In genomic region chr3:142279965-142280590, GRCh38 we compare ENCODE assay signal across 1 cellular context.
TF ChIP-seq lines count a peak whose summit lies in the region.

No MANE protein-coding gene starts in this region.

TF ChIP-seq in HepG2, 621 proteins besides CTCF, POLR2A, EP300 and RAD21 (continued from another document):
- TF ChIP-seq, protein P1, sequence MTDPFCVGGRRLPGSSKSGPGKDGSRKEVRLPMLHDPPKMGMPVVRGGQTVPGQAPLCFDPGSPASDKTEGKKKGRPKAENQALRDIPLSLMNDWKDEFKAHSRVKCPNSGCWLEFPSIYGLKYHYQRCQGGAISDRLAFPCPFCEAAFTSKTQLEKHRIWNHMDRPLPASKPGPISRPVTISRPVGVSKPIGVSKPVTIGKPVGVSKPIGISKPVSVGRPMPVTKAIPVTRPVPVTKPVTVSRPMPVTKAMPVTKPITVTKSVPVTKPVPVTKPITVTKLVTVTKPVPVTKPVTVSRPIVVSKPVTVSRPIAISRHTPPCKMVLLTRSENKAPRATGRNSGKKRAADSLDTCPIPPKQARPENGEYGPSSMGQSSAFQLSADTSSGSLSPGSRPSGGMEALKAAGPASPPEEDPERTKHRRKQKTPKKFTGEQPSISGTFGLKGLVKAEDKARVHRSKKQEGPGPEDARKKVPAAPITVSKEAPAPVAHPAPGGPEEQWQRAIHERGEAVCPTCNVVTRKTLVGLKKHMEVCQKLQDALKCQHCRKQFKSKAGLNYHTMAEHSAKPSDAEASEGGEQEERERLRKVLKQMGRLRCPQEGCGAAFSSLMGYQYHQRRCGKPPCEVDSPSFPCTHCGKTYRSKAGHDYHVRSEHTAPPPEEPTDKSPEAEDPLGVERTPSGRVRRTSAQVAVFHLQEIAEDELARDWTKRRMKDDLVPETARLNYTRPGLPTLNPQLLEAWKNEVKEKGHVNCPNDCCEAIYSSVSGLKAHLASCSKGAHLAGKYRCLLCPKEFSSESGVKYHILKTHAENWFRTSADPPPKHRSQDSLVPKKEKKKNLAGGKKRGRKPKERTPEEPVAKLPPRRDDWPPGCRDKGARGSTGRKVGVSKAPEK (CRISPR knock-in tag; IDR thresholded peaks at IDR 0.05; ENCODE audit: borderline replicate concordance), result 0 out of 2 replicates have a peak, but pooled peaks have one; percentile 53
- no peak for TF ChIP-seq HIC2 (CRISPR knock-in tag; IDR thresholded peaks at IDR 0.05; ENCODE audit: low read depth)
- peak; percentile 29; the same call in 1 of the 2 replicates for TF ChIP-seq YEATS4 (CRISPR knock-in tag; IDR thresholded peaks at IDR 0.05; ENCODE audit: borderline replicate concordance)
- TF ChIP-seq HOMEZ (CRISPR knock-in tag; IDR thresholded peaks at IDR 0.05; ENCODE audit: low read depth), result 0 out of 2 replicates have a peak, but pooled peaks have one; percentile 51
- peak; percentile 22; the same call in 1 of the 2 replicates for TF ChIP-seq HNF4A (CRISPR knock-in tag; IDR thresholded peaks at IDR 0.05)
- TF ChIP-seq, protein P2, sequence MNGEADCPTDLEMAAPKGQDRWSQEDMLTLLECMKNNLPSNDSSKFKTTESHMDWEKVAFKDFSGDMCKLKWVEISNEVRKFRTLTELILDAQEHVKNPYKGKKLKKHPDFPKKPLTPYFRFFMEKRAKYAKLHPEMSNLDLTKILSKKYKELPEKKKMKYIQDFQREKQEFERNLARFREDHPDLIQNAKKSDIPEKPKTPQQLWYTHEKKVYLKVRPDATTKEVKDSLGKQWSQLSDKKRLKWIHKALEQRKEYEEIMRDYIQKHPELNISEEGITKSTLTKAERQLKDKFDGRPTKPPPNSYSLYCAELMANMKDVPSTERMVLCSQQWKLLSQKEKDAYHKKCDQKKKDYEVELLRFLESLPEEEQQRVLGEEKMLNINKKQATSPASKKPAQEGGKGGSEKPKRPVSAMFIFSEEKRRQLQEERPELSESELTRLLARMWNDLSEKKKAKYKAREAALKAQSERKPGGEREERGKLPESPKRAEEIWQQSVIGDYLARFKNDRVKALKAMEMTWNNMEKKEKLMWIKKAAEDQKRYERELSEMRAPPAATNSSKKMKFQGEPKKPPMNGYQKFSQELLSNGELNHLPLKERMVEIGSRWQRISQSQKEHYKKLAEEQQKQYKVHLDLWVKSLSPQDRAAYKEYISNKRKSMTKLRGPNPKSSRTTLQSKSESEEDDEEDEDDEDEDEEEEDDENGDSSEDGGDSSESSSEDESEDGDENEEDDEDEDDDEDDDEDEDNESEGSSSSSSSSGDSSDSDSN (CRISPR knock-in tag; IDR thresholded peaks at IDR 0.05), result no peak
- peak; percentile 26; the same call in 1 of the 2 replicates for TF ChIP-seq FOSL2 (CRISPR knock-in tag; IDR thresholded peaks at IDR 0.05)
- no peak for TF ChIP-seq DZIP1 (CRISPR knock-in tag; IDR thresholded peaks at IDR 0.05)
- TF ChIP-seq HES4 (CRISPR knock-in tag; IDR thresholded peaks at IDR 0.05; ENCODE audit: borderline replicate concordance), result no peak
- no peak for TF ChIP-seq ZNF850 (CRISPR knock-in tag; conservative IDR thresholded peaks at IDR 0.05)
- 0 out of 2 replicates have a peak, but pooled peaks have one; percentile 24 for TF ChIP-seq ZKSCAN8 (CRISPR knock-in tag; IDR thresholded peaks at IDR 0.05; ENCODE audit: borderline replicate concordance)
- TF ChIP-seq, protein P3, sequence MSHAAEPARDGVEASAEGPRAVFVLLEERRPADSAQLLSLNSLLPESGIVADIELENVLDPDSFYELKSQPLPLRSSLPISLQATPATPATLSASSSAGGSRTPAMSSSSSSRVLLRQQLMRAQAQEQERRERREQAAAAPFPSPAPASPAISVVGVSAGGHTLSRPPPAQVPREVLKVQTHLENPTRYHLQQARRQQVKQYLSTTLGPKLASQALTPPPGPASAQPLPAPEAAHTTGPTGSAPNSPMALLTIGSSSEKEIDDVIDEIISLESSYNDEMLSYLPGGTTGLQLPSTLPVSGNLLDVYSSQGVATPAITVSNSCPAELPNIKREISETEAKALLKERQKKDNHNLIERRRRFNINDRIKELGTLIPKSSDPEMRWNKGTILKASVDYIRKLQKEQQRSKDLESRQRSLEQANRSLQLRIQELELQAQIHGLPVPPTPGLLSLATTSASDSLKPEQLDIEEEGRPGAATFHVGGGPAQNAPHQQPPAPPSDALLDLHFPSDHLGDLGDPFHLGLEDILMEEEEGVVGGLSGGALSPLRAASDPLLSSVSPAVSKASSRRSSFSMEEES (CRISPR knock-in tag; IDR thresholded peaks at IDR 0.05), result peak; percentile 66; the same call in 1 of the 2 replicates
